In the genomic region with DNA sequence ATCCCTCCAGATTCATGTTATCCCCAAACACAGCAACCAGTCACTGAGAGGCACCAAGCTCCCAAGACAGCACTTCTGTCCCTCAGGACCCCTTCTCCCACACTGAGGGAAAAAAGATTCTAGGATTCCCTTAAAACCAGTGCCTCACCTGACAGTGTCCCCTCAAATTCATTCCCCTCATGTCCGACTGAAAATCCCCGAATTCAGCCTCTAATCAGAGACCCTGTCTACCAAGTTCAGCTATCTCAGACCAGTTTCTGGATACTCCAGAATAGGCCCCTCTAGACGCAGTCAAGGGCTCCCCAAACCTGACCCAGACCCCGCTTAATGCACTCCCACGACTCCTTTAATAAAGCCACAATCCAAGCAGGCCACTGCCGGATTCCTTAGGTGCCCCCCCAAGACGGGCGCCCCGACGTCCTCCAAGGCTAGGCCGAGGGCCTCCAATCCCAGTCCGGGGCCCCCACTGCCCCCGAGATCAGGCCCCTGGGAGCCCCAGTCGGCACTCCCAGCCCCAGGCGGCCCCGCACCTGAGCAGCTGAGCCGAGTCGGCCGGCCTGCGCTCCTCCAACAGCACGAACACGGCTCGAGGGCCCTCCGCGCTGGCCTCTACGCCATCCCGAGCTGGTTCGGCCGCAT, we compare ENCODE assay signal across 6 cellular contexts. TPM values are rescaled to one million over a fixed set of nuclear protein-coding genes. Genes with fewer than 3 reads are reported as not detected.
DNase-seq lines count a peak whose midpoint lies in the region; TF ChIP-seq lines count a peak whose summit lies in the region.

No MANE protein-coding gene starts in this region.

- H4K20me1 ChIP-seq in BLaER1 = 0 out of 2 replicates have a peak, but pooled peaks cover 10% of the 10 kb centered on the region
- H4K20me1 ChIP-seq in smooth muscle cell (ENCODE audit: low read depth) = no peaks in the 10 kb centered on the region

- peak overlapping the region; percentile 76 for H3K4me2 ChIP-seq in BLaER1
- H3K4me2 ChIP-seq in smooth muscle cell = peak overlapping the region; percentile 88

- H3K79me2 ChIP-seq in smooth muscle cell (ENCODE audit: low read depth) = peaks cover 23% of the 10 kb centered on the region

- peaks cover 16% of the 10 kb centered on the region for H3K36me3 ChIP-seq in BLaER1
- peaks cover 20% of the 10 kb centered on the region for H3K36me3 ChIP-seq in HUES64 (ENCODE audit: insufficient read depth, low read length)
- no peaks in the 10 kb centered on the region for H3K36me3 ChIP-seq in smooth muscle cell (ENCODE audit: low read depth)

- H3K27me3 ChIP-seq in BLaER1 (peaks cover 9% of the 10 kb centered on the region; the same call in 1 of the 2 replicates), HUES64 (ENCODE audit: insufficient read depth, low read length) (no peaks in the 10 kb centered on the region), smooth muscle cell (ENCODE audit: low read depth) (no peaks in the 10 kb centered on the region)

- H3K4me3 ChIP-seq in BLaER1 (peak overlapping the region; percentile 76), HUES64 (ENCODE audit: low read length) (peak overlapping the region; percentile 81), smooth muscle cell (peak overlapping the region; percentile 68)

- H3K9me3 ChIP-seq in BLaER1 = 0 out of 2 replicates have a peak, but pooled peaks cover 3% of the 10 kb centered on the region
- H3K9me3 ChIP-seq in HUES64 (ENCODE audit: insufficient read depth, low read depth, low read length) = no peaks in the 10 kb centered on the region
- no peaks in the 10 kb centered on the region for H3K9me3 ChIP-seq in smooth muscle cell (replicated peaks; ENCODE audit: low read depth)

- DNase-seq in epithelial cell of prostate (ENCODE audit: low read depth, low spot score) = no peak
- peak; percentile 22 for DNase-seq in smooth muscle cell (lab: John Stamatoyannopoulos, UW; ENCODE audit: unreplicated experiment)
- no peak for DNase-seq in epidermal melanocyte (ENCODE audit: insufficient read length, low spot score)
- DNase-seq in stimulated activated CD4-positive, alpha-beta T cell treated with anti-CD3 and anti-CD28 coated beads, Interleukin-15, amount 100 ng/mL, for 24 hours = no peak

- H3K9ac ChIP-seq in BLaER1 = peak overlapping the region; percentile 87
- peak overlapping the region; percentile 82 for H3K9ac ChIP-seq in HUES64 (ENCODE audit: low read depth, low read length)
- H3K9ac ChIP-seq in smooth muscle cell (ENCODE audit: low read depth) = peak overlapping the region; percentile 98

- peaks cover 9% of the 10 kb centered on the region for H3F3A ChIP-seq in smooth muscle cell (ENCODE audit: low read depth)

- H2AFZ ChIP-seq in smooth muscle cell (ENCODE audit: low read depth) = no peak overlapping the region

- 1% methylated on average over 29 of the region's 29 CpGs for WGBS in HUES64
- WGBS in smooth muscle cell (ENCODE audit: low lambda C conversion rate) = 36% methylated on average over 27 of the region's 29 CpGs

- TF ChIP-seq CTCF in smooth muscle cell (IDR thresholded peaks at IDR 0.05; ENCODE audit: borderline replicate concordance, insufficient read depth, poor library complexity, severe bottlenecking) = no peak

- H3K4me1 ChIP-seq in BLaER1 (peaks cover 37% of the 10 kb centered on the region), HUES64 (ENCODE audit: insufficient read depth, low read length) (peaks cover 7% of the 10 kb centered on the region), smooth muscle cell (ENCODE audit: low read depth) (peaks cover 15% of the 10 kb centered on the region)

- peak overlapping the region; percentile 85 for H3K27ac ChIP-seq in BLaER1
- H3K27ac ChIP-seq in HUES64 (ENCODE audit: low read depth, low read length) = peak overlapping the region; percentile 99
- H3K27ac ChIP-seq in epithelial cell of prostate = peak overlapping the region; percentile 92
- peak overlapping the region; percentile 98 for H3K27ac ChIP-seq in smooth muscle cell (ENCODE audit: low read depth)

RNA-seq across cellular contexts. Expression of a gene that starts 0.5 kb away (rescaled TPM):
- polyA plus RNA-seq in HUES64 (2013, experiment 1 of 2) = 33.0 TPM
- polyA plus RNA-seq in HUES64 (2013, experiment 2 of 2) = 29.9 TPM
- total RNA-seq in smooth muscle cell = 23.6 and 27.0 TPM in 2 replicates
- polyA plus RNA-seq in smooth muscle cell = 35.2 and 40.7 TPM in 2 replicates

RNA-seq across cellular contexts. Expression of a gene that starts 16.1 kb away (rescaled TPM):
- polyA plus RNA-seq in HUES64 (2013, experiment 1 of 2) = 6.2 TPM
- polyA plus RNA-seq in HUES64 (2013, experiment 2 of 2) = 6.8 TPM
- total RNA-seq in smooth muscle cell = 1.3 and 2.0 TPM in 2 replicates
- 5.4 and 9.9 TPM in 2 replicates for polyA plus RNA-seq in smooth muscle cell

RNA-seq across cellular contexts. Expression of a gene that starts 31.1 kb away (rescaled TPM):
- polyA plus RNA-seq in HUES64 (2013, experiment 1 of 2) = 10.8 TPM
- polyA plus RNA-seq in HUES64 (2013, experiment 2 of 2) = 16.4 TPM
- total RNA-seq in smooth muscle cell = 21.3 and 43.6 TPM in 2 replicates
- polyA plus RNA-seq in smooth muscle cell = 134 and 143 TPM in 2 replicates

RNA-seq across cellular contexts. Expression of a gene that starts 37.0 kb away (rescaled TPM):
- 21.2 TPM for polyA plus RNA-seq in HUES64 (2013, experiment 1 of 2)
- 15.6 TPM for polyA plus RNA-seq in HUES64 (2013, experiment 2 of 2)
- total RNA-seq in smooth muscle cell = 31.4 and 39.6 TPM in 2 replicates
- polyA plus RNA-seq in smooth muscle cell = 38.9 and 49.1 TPM in 2 replicates

RNA-seq across cellular contexts. Expression of a gene that starts 40.6 kb away (rescaled TPM):
- polyA plus RNA-seq in HUES64 (2013, experiment 1 of 2) = 24.8 TPM
- polyA plus RNA-seq in HUES64 (2013, experiment 2 of 2) = 23.8 TPM
- 10.0 and 13.9 TPM in 2 replicates for total RNA-seq in smooth muscle cell
- 14.9 and 20.2 TPM in 2 replicates for polyA plus RNA-seq in smooth muscle cell
